In the genomic region with DNA sequence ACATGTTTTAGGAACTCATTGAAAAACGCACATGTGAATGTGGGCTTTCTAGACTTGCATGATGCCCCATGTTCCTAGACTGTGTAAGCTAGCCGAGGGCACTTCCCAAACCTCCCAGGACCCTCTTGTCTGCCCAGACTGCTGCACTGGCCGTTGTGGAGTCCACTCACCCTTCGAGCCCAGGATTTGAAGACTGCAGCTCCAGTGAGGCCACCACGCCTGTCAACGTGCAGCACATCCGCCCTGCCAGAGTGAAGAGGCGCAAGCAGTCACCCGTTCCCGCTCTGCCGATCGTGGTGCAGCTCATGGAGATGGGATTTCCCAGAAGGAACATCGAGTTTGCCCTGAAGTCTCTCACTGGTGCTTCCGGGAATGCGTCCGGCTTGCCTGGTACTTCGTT, we compare ENCODE assay signal across 8 cellular contexts.
DNase-seq lines count a peak whose midpoint lies in the region; ATAC-seq, FAIRE-seq and TF ChIP-seq lines count a peak whose summit lies in the region.
"Not testable (repeated sequence)": the region's sequence is repeated elsewhere in the genome, so short reads cannot be mapped to it uniquely, and the experiment has no call there.

No MANE protein-coding gene starts in this region.

- not testable (repeated sequence) for H3K9me3 Mint-ChIP-seq in GM23338

- not testable (repeated sequence) for H3K79me2 ChIP-seq in GM23338 (replicated peaks; ENCODE audit: insufficient read depth); K562 (ENCODE audit: control insufficient read depth, insufficient read depth, low read length); hepatocyte

- H3K9me2 ChIP-seq in GM23338 (ENCODE audit: insufficient read depth); hepatocyte (replicated peaks; ENCODE audit: insufficient read depth): not testable (repeated sequence)

- H3K27me3 Mint-ChIP-seq in GM23338 (ENCODE audit: insufficient read depth, low read depth, poor library complexity), result not testable (repeated sequence)

- not testable (repeated sequence) for H3K36me3 ChIP-seq in BLaER1; GM23338 (ENCODE audit: insufficient read depth); RWPE2 (ENCODE audit: low read depth); K562 (ENCODE audit: control insufficient read depth, insufficient read depth, low read length); hepatocyte (replicated peaks; ENCODE audit: insufficient read depth, low read depth)
- peaks cover 0 to 20% (median 8%) of the 10 kb centered on the region in 6 donors for H3K36me3 ChIP-seq in spleen

- not testable (repeated sequence) for TF ChIP-seq EP300 in K562 (IDR thresholded peaks at IDR 0.05; ENCODE audit: low read length)

- H3K4me3 Mint-ChIP-seq in GM23338, result not testable (repeated sequence)

- CTCF ChIA-PET in K562 (lab: Yijun Ruan, JAX; ENCODE audit: low intra/inter-chr PET ratio), result not testable (repeated sequence)

- peaks cover 13% of the 10 kb centered on the region for H3K36me3 Mint-ChIP-seq in GM23338 (ENCODE audit: low read depth)

- H3K4me2 ChIP-seq in BLaER1, result peak overlapping the region; percentile 34; the same call in 1 of the 2 replicates
- not testable (repeated sequence) for H3K4me2 ChIP-seq in GM23338; K562 (ENCODE audit: insufficient read depth, low read length); hepatocyte

- H3K4me1 Mint-ChIP-seq in GM23338, result not testable (repeated sequence)

- not testable (repeated sequence) for TF ChIP-seq POLR2A in K562 (conservative IDR thresholded peaks at IDR 0.05); spleen (IDR thresholded peaks at IDR 0.05)

- H3F3A ChIP-seq in GM23338 (replicated peaks; ENCODE audit: low read depth), result not testable (repeated sequence)

- not testable (repeated sequence) for TF ChIP-seq CTCF in GM10266 (IDR thresholded peaks at IDR 0.05; ENCODE audit: control insufficient read depth, insufficient read depth, low read depth, missing control alignments); GM23338 (conservative IDR thresholded peaks at IDR 0.05; ENCODE audit: low read depth in 2 of 2); RWPE2 (IDR thresholded peaks at IDR 0.05; ENCODE audit: poor library complexity, severe bottlenecking); K562 (IDR thresholded peaks at IDR 0.05 in 2 of 3, conservative IDR thresholded peaks at IDR 0.05 in 1 of 3; ENCODE audit: insufficient read depth in 2 of 3, low read depth in 1 of 3, low read length in 3 of 3); fibroblast of the aortic adventitia (IDR thresholded peaks at IDR 0.05; ENCODE audit: insufficient read depth, low read length); hepatocyte (IDR thresholded peaks at IDR 0.05; ENCODE audit: poor library complexity); spleen (IDR thresholded peaks at IDR 0.05 in 8 of 11, conservative IDR thresholded peaks at IDR 0.05 in 3 of 11)

- peak overlapping the region; percentile 59 for H3K27ac Mint-ChIP-seq in GM23338

- not testable (repeated sequence) for H3K9me1 ChIP-seq in K562 (ENCODE audit: control insufficient read depth, insufficient read depth, low read length)

- not testable (repeated sequence) for H3K27ac ChIP-seq in BLaER1; GM23338 (ENCODE audit: low read depth); RWPE2 (ENCODE audit: poor library complexity, severe bottlenecking); K562 (ENCODE audit: extremely low read depth, low read depth, low read length); hepatocyte; spleen

- 96% methylated on average over 11 of the region's 17 CpGs for WGBS in K562 (ENCODE audit: insufficient coverage, low coverage, missing lambda C conversion rate)
- 99% methylated on average over 14 of the region's 17 CpGs for WGBS in hepatocyte (ENCODE audit: low lambda C conversion rate, missing lambda C conversion rate)
- 90 to 97% (median 96%) methylated on average over 10 to 17 of the region's 17 CpGs for WGBS in spleen, 5 donors

- POLR2A ChIA-PET in K562 (lab: Yijun Ruan, JAX), result not testable (repeated sequence)

- not testable (repeated sequence) for H3K9ac ChIP-seq in BLaER1; K562 (ENCODE audit: insufficient read depth in 1 of 2, low read depth in 2 of 2, low read length in 2 of 2)

- H2AFZ ChIP-seq in GM23338; K562 (ENCODE audit: low read depth, low read length); hepatocyte: not testable (repeated sequence)

- H4K20me1 ChIP-seq in BLaER1; GM23338 (replicated peaks; ENCODE audit: insufficient read depth); K562 (replicated peaks; ENCODE audit: control insufficient read depth, insufficient read depth, low read length); hepatocyte (ENCODE audit: insufficient read depth, poor library complexity, severe bottlenecking): not testable (repeated sequence)

- ATAC-seq in GM23338; RWPE2 (ENCODE audit: low read depth); K562: not testable (repeated sequence)

- not testable (repeated sequence) for FAIRE-seq in K562 (lab: Jason Lieb, UNC)

- H3K4me3 ChIP-seq in BLaER1; GM23338; RWPE2 (ENCODE audit: severe bottlenecking); K562; fibroblast of the aortic adventitia (ENCODE audit: low read depth, low read length); hepatocyte; spleen: not testable (repeated sequence)

- intact Hi-C loops in K562 (cut with micrococcal nuclease); spleen (cut with DNase I; ENCODE audit: low total_unique reads): not testable (repeated sequence)

- not testable (repeated sequence) for H3K9me3 ChIP-seq in BLaER1; RWPE2 (ENCODE audit: severe bottlenecking); K562 (replicated peaks; ENCODE audit: control insufficient read depth, insufficient read depth, low read depth, low read length); hepatocyte (ENCODE audit: low read depth); spleen

- H3K4me1 ChIP-seq in BLaER1; GM23338 (ENCODE audit: insufficient read depth); RWPE2 (ENCODE audit: insufficient read depth, poor library complexity, severe bottlenecking); K562 (replicated peaks in 1 of 2; ENCODE audit: control insufficient read depth in 2 of 2, insufficient read depth in 2 of 2, low read length in 2 of 2); hepatocyte (ENCODE audit: insufficient read depth); spleen: not testable (repeated sequence)

- H3K27me3 ChIP-seq in BLaER1; GM23338 (ENCODE audit: insufficient read depth); RWPE2 (ENCODE audit: insufficient read depth, poor library complexity, severe bottlenecking); K562 (ENCODE audit: control insufficient read depth in 2 of 2, insufficient read depth in 2 of 2, low read length in 2 of 2); hepatocyte; spleen (replicated peaks in 1 of 7): not testable (repeated sequence)

- not testable (repeated sequence) for TF ChIP-seq RAD21 in K562 (CRISPR knock-in tag; conservative IDR thresholded peaks at IDR 0.05 in 1 of 2, IDR thresholded peaks at IDR 0.05 in 1 of 2)

- BruUV-seq in K562 (replicated peaks; lab: Mats Ljungman, UMichigan), result not testable (repeated sequence)

- DNase-seq in GM10266 (ENCODE audit: extremely low spot score) (peak; percentile 1), RWPE2 (ENCODE audit: low spot score) (peak; percentile 62), K562 (ENCODE audit: extremely low read depth in 1 of 4, low spot score in 3 of 4) (peak in 3 of 4 experiments; percentile 0 to 2 (median 1)), fibroblast of the aortic adventitia (ENCODE audit: low read depth) (peak; percentile 0), hepatocyte (ENCODE audit: low spot score) (peak; percentile 0), spleen (peak; percentile 48)
- DNase-seq in GM23338 (ENCODE audit: low spot score), result not testable (repeated sequence)

- in situ Hi-C loops in K562 (cut with MboI), result not testable (repeated sequence)
